Comparison of ENCODE assay signal across 8 cellular contexts in the genomic region with DNA sequence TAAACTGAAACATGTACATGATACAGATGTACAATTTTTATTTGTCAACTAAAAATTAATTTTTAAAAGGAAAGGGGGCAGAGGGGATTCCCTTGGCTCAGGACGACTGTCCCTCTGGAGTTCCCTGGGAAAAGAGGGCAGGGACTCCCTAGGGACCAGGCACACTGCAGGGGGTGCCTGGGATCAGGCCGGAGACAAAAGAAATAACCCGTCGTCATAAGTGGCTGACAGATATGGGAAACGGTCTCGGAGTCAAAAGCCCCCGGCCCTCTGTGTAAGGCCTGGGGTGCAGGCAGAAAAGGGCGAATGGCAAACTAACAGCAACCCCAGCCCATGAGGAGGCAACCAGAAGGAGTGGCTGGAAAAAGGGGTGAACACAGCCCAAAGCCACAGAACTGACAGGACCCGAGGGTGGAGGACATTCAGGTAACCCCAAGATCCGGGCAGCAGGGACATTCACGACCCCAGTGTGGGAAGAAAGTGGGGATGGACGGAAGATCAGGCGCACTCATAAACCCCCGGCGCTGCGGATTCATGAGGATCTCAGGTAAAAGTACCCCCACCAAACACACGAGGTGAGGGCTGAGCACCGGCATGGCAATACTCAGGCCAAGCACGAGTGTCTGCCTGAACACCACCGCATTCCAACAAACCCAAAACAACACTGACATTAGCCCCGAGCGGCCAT. TPM values are rescaled to one million over a fixed set of nuclear protein-coding genes. Genes with fewer than 3 reads are reported as not detected.
A peak's percentile ranks its signal among the peaks of the same experiment; 100 is the strongest.
DNase-seq lines count a peak whose midpoint lies in the region; ATAC-seq and TF ChIP-seq lines count a peak whose summit lies in the region.
"Had no signal": no experiment of that assay in that cellular context is flagged by ENCODE, and none has a peak within 500 bp of the region (broad histone marks: within the 10 kb centered on the region; RNA-seq: fewer than 3 reads in every experiment).

No MANE protein-coding gene starts in this region.

- peaks cover 34% of the 10 kb centered on the region for H3K36me3 ChIP-seq in HUES64 (ENCODE audit: insufficient read depth, low read length)
- peaks cover 4% of the 10 kb centered on the region for H3K36me3 ChIP-seq in mammary epithelial cell (ENCODE audit: insufficient read depth, low read length)
- no peaks in the 10 kb centered on the region for H3K36me3 ChIP-seq in right lobe of liver

- no TSS peak for BruUV-seq in mammary epithelial cell (replicated peaks; lab: Mats Ljungman, UMichigan)

- H2AFZ ChIP-seq in mammary epithelial cell (ENCODE audit: low read depth, low read length) = peak overlapping the region; percentile 66

- peaks cover 39% of the 10 kb centered on the region for H3K4me1 ChIP-seq in HUES64 (ENCODE audit: insufficient read depth, low read length)
- peaks cover 43% of the 10 kb centered on the region for H3K4me1 ChIP-seq in mammary epithelial cell (ENCODE audit: insufficient read depth, low read length)
- H3K4me1 ChIP-seq in right lobe of liver = peaks cover 0 to 92% (median 47%) of the 10 kb centered on the region in 4 donors

- dilution Hi-C loops in mammary epithelial cell (cut with HindIII; ENCODE audit: low sequenced_read_pairs) = loop anchor here (10.0 kb wide), 1 partner anchor 48 kb away; no protein-coding TSS in a partner anchor

- in situ Hi-C loops in mammary epithelial cell (cut with MboI; ENCODE audit: low sequenced_read_pairs in 2 of 2) = no loop called here

- TF ChIP-seq CTCF in mammary epithelial cell (conservative IDR thresholded peaks at IDR 0.05 in 1 of 2, IDR thresholded peaks at IDR 0.05 in 1 of 2; ENCODE audit: extremely low read depth in 1 of 2, insufficient read depth in 1 of 2, low read depth in 1 of 2, low read length in 2 of 2) (no peak), right lobe of liver (IDR thresholded peaks at IDR 0.05) (no peak)

- H3K9me3 ChIP-seq in HUES64 (ENCODE audit: insufficient read depth, low read depth, low read length) (no peaks in the 10 kb centered on the region), mammary epithelial cell (replicated peaks; ENCODE audit: insufficient read depth, low read length) (no peaks in the 10 kb centered on the region), right lobe of liver (no peaks in the 10 kb centered on the region)

- TF ChIP-seq POLR2A in right lobe of liver (IDR thresholded peaks at IDR 0.05) = no peak

- H3K4me3 ChIP-seq in HUES64 (ENCODE audit: low read length) (no peak overlapping the region), mammary epithelial cell (replicated peaks in 1 of 3; ENCODE audit: insufficient read depth in 1 of 3, low read depth in 2 of 3, low read length in 3 of 3) (peak overlapping the region; percentile 24 to 45 (median 25)), right lobe of liver (peak overlapping the region in 2 of 3 donors; percentile 25 to 26)

- peak overlapping the region; percentile 97 for H3K4me2 ChIP-seq in mammary epithelial cell (ENCODE audit: insufficient read depth, low read depth, low read length)

- H4K20me1 ChIP-seq in mammary epithelial cell (ENCODE audit: insufficient read depth, low read length) = no peaks in the 10 kb centered on the region

- ATAC-seq in right lobe of liver = no peak

- CTCF ChIA-PET in mammary epithelial cell (lab: Charles Lee; ENCODE audit: low non-redundant PET) = no interaction called here

- DNase-seq in mammary epithelial cell (no peak), right lobe of liver (no peak), substantia nigra (lab: John Stamatoyannopoulos, UW) (peak in 1 of 49 donors; percentile 20), DMS53 treated with DMSO at 0.1 percent for 48 hours (lab: John Stamatoyannopoulos, UW; ENCODE audit: unreplicated experiment) (no peak), NCI-H748 treated with DMSO at 0.1 percent for 48 hours (lab: John Stamatoyannopoulos, UW) (no peak), HCEC 1CT (no peak)
- DNase-seq: activated CD4-positive, alpha-beta T cell treated with anti-CD3 and anti-CD28 coated beads, Interleukin-2, amount 50 U/mL, for 48 hours had no signal

- intact Hi-C loops in mammary epithelial cell (cut with micrococcal nuclease) = loop anchor here (5.0 kb wide), 1 partner anchor 36 kb away; no protein-coding TSS in a partner anchor
- intact Hi-C loops in right lobe of liver (cut with DNase I) = no loop called here

- H3K27me3 ChIP-seq in HUES64 (ENCODE audit: insufficient read depth, low read length) (no peaks in the 10 kb centered on the region), mammary epithelial cell (ENCODE audit: insufficient read depth, low read length) (no peaks in the 10 kb centered on the region), right lobe of liver (no peaks in the 10 kb centered on the region)

- no peak overlapping the region for H3K9ac ChIP-seq in HUES64 (ENCODE audit: low read depth, low read length)
- H3K9ac ChIP-seq in mammary epithelial cell (ENCODE audit: insufficient read depth, low read length) = peak overlapping the region; percentile 67

- H3K27ac ChIP-seq in HUES64 (ENCODE audit: low read depth, low read length) = peak overlapping the region; percentile 50; the same call in 1 of the 2 replicates
- peak overlapping the region; percentile 67 for H3K27ac ChIP-seq in mammary epithelial cell (ENCODE audit: insufficient read depth, low read depth, low read length)
- H3K27ac ChIP-seq in right lobe of liver = peak overlapping the region; percentile 77 to 80 (median 78)
- peak overlapping the region; percentile 11 for H3K27ac ChIP-seq in substantia nigra (ENCODE audit: low read depth, low read length, poor library complexity, severe bottlenecking)

- 79% methylated on average over 22 of the region's 22 CpGs for WGBS in HUES64
- WGBS in mammary epithelial cell (ENCODE audit: low coverage, missing lambda C conversion rate) = 64% methylated on average over 21 of the region's 22 CpGs
- WGBS in right lobe of liver (ENCODE audit: insufficient coverage, low coverage, low lambda C conversion rate, missing lambda C conversion rate) = 54% methylated on average over 12 of the region's 22 CpGs

- H3K79me2 ChIP-seq in mammary epithelial cell (ENCODE audit: insufficient read depth, low read length) = peaks cover 94% of the 10 kb centered on the region

RNA-seq across cellular contexts. Expression of a gene that starts 6.7 kb away (rescaled TPM):
- polyA plus RNA-seq in HUES64 (2013, experiment 1 of 2) = 26.7 TPM
- 30.2 TPM for polyA plus RNA-seq in HUES64 (2013, experiment 2 of 2)
- 10 to 100 TPM in 1 of 2 donors, 1 to 10 TPM in 1; 5.8 to 45.4 TPM for total RNA-seq in mammary epithelial cell
- polyA plus RNA-seq in mammary epithelial cell = 16.9 TPM
- 14.5 TPM for polyA minus RNA-seq in mammary epithelial cell
- total RNA-seq in right lobe of liver = 10 to 100 TPM; 11.3 to 24.3 (median 15.3) TPM

Comparison
In these comparisons a context has a peak if more than half of its experiments do, and no peak if none do; other contexts are left out.
1. H3K27ac ChIP-seq: peak in every context shown above with its lines; median percentile 78 in right lobe of liver; 67 in mammary epithelial cell; 50 in HUES64; 11 in substantia nigra.